In the genomic region with DNA sequence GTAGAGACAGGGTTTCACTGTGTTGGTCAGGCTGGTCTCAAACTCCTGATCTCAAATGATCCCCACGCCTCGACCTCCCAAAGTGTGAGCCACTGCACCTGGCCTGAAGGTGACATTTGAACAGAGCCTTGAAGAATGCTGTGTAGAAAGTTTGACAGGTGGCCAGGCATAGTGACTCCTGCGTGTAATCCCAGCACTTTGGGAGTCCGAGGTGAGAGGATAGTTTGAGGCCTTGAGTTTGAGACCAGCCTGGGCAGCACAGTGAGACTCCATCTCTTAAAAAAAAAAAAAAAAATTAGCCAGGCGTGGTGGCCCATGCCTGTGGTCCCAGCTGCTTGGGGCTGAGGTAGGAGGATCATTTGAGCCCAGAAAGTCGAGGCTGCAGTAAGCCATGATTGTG, we compare ENCODE assay signal across 8 cellular contexts. TPM values are rescaled to one million over a fixed set of nuclear protein-coding genes. Genes with fewer than 3 reads are reported as not detected.
DNase-seq lines count a peak whose midpoint lies in the region; ATAC-seq, FAIRE-seq and TF ChIP-seq lines count a peak whose summit lies in the region.

No MANE protein-coding gene starts in this region.

- H3K36me3 ChIP-seq in astrocyte (ENCODE audit: insufficient read depth, low read length) (peaks cover 20% of the 10 kb centered on the region), testis (ENCODE audit: low read depth, missing control alignments) (no peaks in the 10 kb centered on the region)

- whole genome bisulfite sequencing in lower leg skin, 2 donors, result 8 to 27% methylated on average over 5 to 6 of the region's 6 CpGs
- WGBS in testis, 2 donors, result 50% methylated on average over 6 of the region's 6 CpGs

- CTCF ChIA-PET in activated CD4-positive, alpha-beta T cell treated with anti-CD3 and anti-CD28 coated beads for 36 hours (lab: Charles Lee), result interaction anchor here (1.2 to 5.2 kb wide), 3 partner anchors 12 to 26 kb away, joined by 3 to 19 read pairs (median 7); no protein-coding TSS in a partner anchor

- H3K4me3 Mint-ChIP-seq in activated CD4-positive, alpha-beta T cell treated with anti-CD3 and anti-CD28 coated beads for 36 hours, result peak overlapping the region; percentile 87
- peak overlapping the region; percentile 98 for H3K4me3 Mint-ChIP-seq in astrocyte (ENCODE audit: unreplicated experiment)

- TF ChIP-seq CTCF in astrocyte (IDR thresholded peaks at IDR 0.05; ENCODE audit: insufficient read depth, low read depth, low read length) (no peak), lower leg skin (IDR thresholded peaks at IDR 0.05) (no peak), testis (IDR thresholded peaks at IDR 0.05) (no peak)

- intact Hi-C loops in activated CD4-positive, alpha-beta T cell treated with anti-CD3 and anti-CD28 coated beads for 36 hours (cut with DNase I, micrococcal nuclease), result loop anchor here in 1 of 2 experiments (5.0 kb wide), 1 partner anchor 37 kb away; a partner anchor contains a TSS
- intact Hi-C loops in lower leg skin (cut with DNase I; ENCODE audit: low total_unique reads) (no loop called here), testis (cut with DNase I; ENCODE audit: low total_unique reads) (no loop called here)

- H3K4me3 ChIP-seq in astrocyte (ENCODE audit: insufficient read depth, low read depth, low read length), result peak overlapping the region; percentile 91
- H3K4me3 ChIP-seq in lower leg skin (ENCODE audit: low read depth, poor library complexity, severe bottlenecking), result peak overlapping the region; percentile 90
- peak overlapping the region; percentile 94 to 95 for H3K4me3 ChIP-seq in testis

- no peak for DNase-seq in activated CD4-positive, alpha-beta T cell treated with anti-CD3 and anti-CD28 coated beads for 36 hours
- no peak for DNase-seq in activated CD4-positive, alpha-beta T cell treated with anti-CD3 and anti-CD28 coated beads, Interleukin-2, amount 50 U/mL, for 4 hours
- DNase-seq in astrocyte (ENCODE audit: low read depth), result no peak
- no peak for DNase-seq in lower leg skin (ENCODE audit: low spot score in 2 of 2)
- no peak for DNase-seq in testis

- H3K27ac Mint-ChIP-seq in activated CD4-positive, alpha-beta T cell treated with anti-CD3 and anti-CD28 coated beads for 36 hours, result peak overlapping the region; percentile 90
- peak overlapping the region; percentile 97 for H3K27ac Mint-ChIP-seq in astrocyte (ENCODE audit: unreplicated experiment)

- ATAC-seq in activated CD4-positive, alpha-beta T cell treated with anti-CD3 and anti-CD28 coated beads for 36 hours, result no peak
- no peak for ATAC-seq in GM19328 (IDR thresholded peaks at IDR 0.05; ENCODE audit: unreplicated experiment)
- ATAC-seq in HG02623 (IDR thresholded peaks at IDR 0.05; ENCODE audit: unreplicated experiment), result no peak
- ATAC-seq in HG03442 (IDR thresholded peaks at IDR 0.05; ENCODE audit: unreplicated experiment), result no peak

- peaks cover 21% of the 10 kb centered on the region for H3K4me1 ChIP-seq in astrocyte (ENCODE audit: insufficient read depth, low read length)
- H3K4me1 ChIP-seq in testis, result peaks cover 23% of the 10 kb centered on the region

- peaks cover 45% of the 10 kb centered on the region for H3K36me3 Mint-ChIP-seq in activated CD4-positive, alpha-beta T cell treated with anti-CD3 and anti-CD28 coated beads for 36 hours (ENCODE audit: low read depth)
- H3K36me3 Mint-ChIP-seq in astrocyte (ENCODE audit: low read depth, unreplicated experiment), result peaks cover 21% of the 10 kb centered on the region

- H3K27me3 Mint-ChIP-seq in activated CD4-positive, alpha-beta T cell treated with anti-CD3 and anti-CD28 coated beads for 36 hours, result no peaks in the 10 kb centered on the region
- no peaks in the 10 kb centered on the region for H3K27me3 Mint-ChIP-seq in astrocyte (ENCODE audit: low read depth, unreplicated experiment)

- H3K27me3 ChIP-seq in astrocyte (ENCODE audit: insufficient read depth, low read length) (no peaks in the 10 kb centered on the region), testis (no peaks in the 10 kb centered on the region)

- no peaks in the 10 kb centered on the region for H3K9me3 Mint-ChIP-seq in activated CD4-positive, alpha-beta T cell treated with anti-CD3 and anti-CD28 coated beads for 36 hours (ENCODE audit: low read depth)
- H3K9me3 Mint-ChIP-seq in astrocyte (ENCODE audit: unreplicated experiment), result no peaks in the 10 kb centered on the region

- H3K9ac ChIP-seq in astrocyte (ENCODE audit: low read length), result peak overlapping the region; percentile 91

- no peak for TF ChIP-seq POLR2A in lower leg skin (IDR thresholded peaks at IDR 0.05)
- TF ChIP-seq POLR2A in testis (IDR thresholded peaks at IDR 0.05), result no peak

- H3K9me3 ChIP-seq in astrocyte (ENCODE audit: insufficient read depth, low read depth, low read length), result no peaks in the 10 kb centered on the region
- no peaks in the 10 kb centered on the region for H3K9me3 ChIP-seq in testis

- no peak for FAIRE-seq in astrocyte (lab: Jason Lieb, UNC)

- POLR2A ChIA-PET in activated CD4-positive, alpha-beta T cell treated with anti-CD3 and anti-CD28 coated beads for 36 hours (lab: Charles Lee), result interaction anchor here (0.6 to 0.8 kb wide), 2 partner anchors 30 to 37 kb away, joined by 3 read pairs; no protein-coding TSS in a partner anchor

- peaks cover 52% of the 10 kb centered on the region for H4K20me1 ChIP-seq in astrocyte (ENCODE audit: insufficient read depth, low read length)

- H3K4me2 ChIP-seq in astrocyte (ENCODE audit: low read length), result peak overlapping the region; percentile 96

- peaks cover 64% of the 10 kb centered on the region for H3K79me2 ChIP-seq in astrocyte (ENCODE audit: insufficient read depth, low read length)

- H3K27ac ChIP-seq in astrocyte (ENCODE audit: low read depth, low read length) (peak overlapping the region; percentile 88), testis (peak overlapping the region in 1 of 2 donors; percentile 95)

- no peak overlapping the region for H2AFZ ChIP-seq in astrocyte (ENCODE audit: low read depth, low read length)

- H3K4me1 Mint-ChIP-seq in activated CD4-positive, alpha-beta T cell treated with anti-CD3 and anti-CD28 coated beads for 36 hours, result peaks cover 55% of the 10 kb centered on the region
- peaks cover 30% of the 10 kb centered on the region for H3K4me1 Mint-ChIP-seq in astrocyte (ENCODE audit: low read depth, unreplicated experiment)

RNA-seq across cellular contexts. Expression of a gene that starts 1.5 kb away (rescaled TPM):
- total RNA-seq in activated CD4-positive, alpha-beta T cell treated with anti-CD3 and anti-CD28 coated beads for 36 hours, result 100 to 1,000 TPM; 181 to 334 TPM
- total RNA-seq in astrocyte (218 and 226 TPM in 2 replicates), lower leg skin (100 to 1,000 TPM; 202 to 243 (median 231) TPM), testis (100 to 1,000 TPM in 1 of 2 donors, 10 to 100 TPM in 1; 86.9 to 102 TPM)
- polyA plus RNA-seq in testis (ENCODE audit: insufficient read depth, low read depth, low replicate concordance), result 44.4 TPM

RNA-seq across cellular contexts. Expression of a gene that starts 37.4 kb away (rescaled TPM):
- total RNA-seq in activated CD4-positive, alpha-beta T cell treated with anti-CD3 and anti-CD28 coated beads for 36 hours, result 1 to 10 TPM; 1.5 to 2.0 TPM
- 1.2 and 3.3 TPM in 2 replicates for total RNA-seq in astrocyte
- total RNA-seq in lower leg skin, result 1 to 10 TPM; 1.4 to 3.4 (median 2.4) TPM
- 1 to 10 TPM; 2.5 to 8.7 TPM for total RNA-seq in testis
- polyA plus RNA-seq in testis (ENCODE audit: insufficient read depth, low read depth, low replicate concordance), result 5.6 TPM
